19 cellular contexts compared by ENCODE assay signal in genomic region chr22:32480238-32480637, GRCh38. TPM values are rescaled to one million over a fixed set of nuclear protein-coding genes. Genes with fewer than 3 reads are reported as not detected.
DNase-seq lines count a peak whose midpoint lies in the region; ATAC-seq and TF ChIP-seq lines count a peak whose summit lies in the region.
"Had no signal": no experiment of that assay in that cellular context is flagged by ENCODE, and none has a peak within 500 bp of the region (broad histone marks: within the 10 kb centered on the region; RNA-seq: fewer than 3 reads in every experiment).

No MANE protein-coding gene starts in this region.

- intact Hi-C loops in CD8-positive, alpha-beta T cell (cut with DNase I, micrococcal nuclease) = no loop called here
- intact Hi-C loops in sigmoid colon (cut with DNase I) = no loop called here

- peak overlapping the region; percentile 34 for H3K27ac Mint-ChIP-seq in CD8-positive, alpha-beta T cell
- H3K27ac Mint-ChIP-seq in activated T-helper 17 cell treated with anti-CD3 and anti-CD28 coated beads, Interleukin-2, amount 50 U/mL, for 72 hours = peak overlapping the region; percentile 1
- peak overlapping the region; percentile 16 for H3K27ac Mint-ChIP-seq in osteocyte (ENCODE audit: unreplicated experiment)

- no peak for DNase-seq in CD8-positive, alpha-beta T cell
- DNase-seq in GM13976 (ENCODE audit: low spot score) (peak; percentile 35), osteocyte (ENCODE audit: extremely low spot score, unreplicated experiment) (no peak), HPDE6-E6E7 (ENCODE audit: extremely low spot score) (no peak), sigmoid colon (no peak), left lobe of liver (ENCODE audit: low spot score) (no peak)
- DNase-seq: AML-193, cerebellar nuclear complex, DMS 273 treated with DMSO at 0.1 percent for 48 hours, foreskin fibroblast, Kasumi-1, left ventricle myocardium inferior, NCI-H187 treated with DMSO at 0.1 percent for 48 hours, NCI-H510A, testis had no signal

- H3K36me3 Mint-ChIP-seq in CD8-positive, alpha-beta T cell = peaks cover 29% of the 10 kb centered on the region
- H3K36me3 Mint-ChIP-seq in activated T-helper 17 cell treated with anti-CD3 and anti-CD28 coated beads, Interleukin-2, amount 50 U/mL, for 72 hours (ENCODE audit: low read depth) = peaks cover 28% of the 10 kb centered on the region
- H3K36me3 Mint-ChIP-seq in osteocyte (ENCODE audit: unreplicated experiment) = peaks cover 12% of the 10 kb centered on the region

- H3K4me3 Mint-ChIP-seq in CD8-positive, alpha-beta T cell = peak overlapping the region; percentile 42
- H3K4me3 Mint-ChIP-seq in activated T-helper 17 cell treated with anti-CD3 and anti-CD28 coated beads, Interleukin-2, amount 50 U/mL, for 72 hours = peak overlapping the region; percentile 54
- H3K4me3 Mint-ChIP-seq in osteocyte (ENCODE audit: unreplicated experiment) = no peak overlapping the region

- TF ChIP-seq CTCF in CD8-positive, alpha-beta T cell (IDR thresholded peaks at IDR 0.05) = no peak
- TF ChIP-seq CTCF in GM13976 (IDR thresholded peaks at IDR 0.05; ENCODE audit: borderline replicate concordance, control extremely low read depth, extremely low read depth, insufficient read depth, missing control alignments) (no peak), osteocyte (IDR thresholded peaks at IDR 0.05) (no peak), sigmoid colon (IDR thresholded peaks at IDR 0.05) (no peak)

- POLR2A ChIA-PET in CD8-positive, alpha-beta T cell (lab: Charles Lee) = no interaction called here

- H3K9me3 Mint-ChIP-seq in CD8-positive, alpha-beta T cell = no peaks in the 10 kb centered on the region
- no peaks in the 10 kb centered on the region for H3K9me3 Mint-ChIP-seq in activated T-helper 17 cell treated with anti-CD3 and anti-CD28 coated beads, Interleukin-2, amount 50 U/mL, for 72 hours
- H3K9me3 Mint-ChIP-seq in osteocyte (ENCODE audit: unreplicated experiment) = no peaks in the 10 kb centered on the region

- CTCF ChIA-PET in CD8-positive, alpha-beta T cell (lab: Charles Lee) = no interaction called here

- H3K27ac ChIP-seq in CD8-positive, alpha-beta T cell (ENCODE audit: low read depth, low read length) = no peak overlapping the region
- H3K27ac ChIP-seq in sigmoid colon = no peak overlapping the region
- H3K27ac ChIP-seq: left ventricle myocardium inferior, SK-N-MC, testis had no signal

- TF ChIP-seq POLR2A in sigmoid colon (IDR thresholded peaks at IDR 0.05) = no peak

- TF ChIP-seq EP300 in sigmoid colon (IDR thresholded peaks at IDR 0.05) = no peak

- no peaks in the 10 kb centered on the region for H3K27me3 ChIP-seq in CD8-positive, alpha-beta T cell (ENCODE audit: insufficient read depth, low read length)
- H3K27me3 ChIP-seq in sigmoid colon = no peaks in the 10 kb centered on the region
- H3K27me3 ChIP-seq: testis had no signal

- in situ Hi-C loops in GM13976 (cut with MboI; ENCODE audit: low sequenced_read_pairs, unreplicated experiment) = no loop called here

- WGBS in sigmoid colon, 2 donors = 88 to 97% methylated on average over 1 of the region's 1 CpG

- H3K9me3 ChIP-seq in CD8-positive, alpha-beta T cell (ENCODE audit: low read length) = no peaks in the 10 kb centered on the region
- H3K9me3 ChIP-seq in sigmoid colon = no peaks in the 10 kb centered on the region
- H3K9me3 ChIP-seq: left ventricle myocardium inferior, testis had no signal

- no peaks in the 10 kb centered on the region for H3K27me3 Mint-ChIP-seq in CD8-positive, alpha-beta T cell (ENCODE audit: low read depth)
- H3K27me3 Mint-ChIP-seq in activated T-helper 17 cell treated with anti-CD3 and anti-CD28 coated beads, Interleukin-2, amount 50 U/mL, for 72 hours = no peaks in the 10 kb centered on the region
- no peaks in the 10 kb centered on the region for H3K27me3 Mint-ChIP-seq in osteocyte (ENCODE audit: unreplicated experiment)

- peaks cover 39% of the 10 kb centered on the region for H3K4me1 ChIP-seq in CD8-positive, alpha-beta T cell (ENCODE audit: insufficient read depth, low read length)
- H3K4me1 ChIP-seq in sigmoid colon = peaks cover 0 to 53% (median 27%) of the 10 kb centered on the region in 4 donors

- peaks cover 39% of the 10 kb centered on the region for H3K4me1 Mint-ChIP-seq in CD8-positive, alpha-beta T cell (ENCODE audit: low read depth)
- peaks cover 18% of the 10 kb centered on the region for H3K4me1 Mint-ChIP-seq in activated T-helper 17 cell treated with anti-CD3 and anti-CD28 coated beads, Interleukin-2, amount 50 U/mL, for 72 hours
- peaks cover 4% of the 10 kb centered on the region for H3K4me1 Mint-ChIP-seq in osteocyte (ENCODE audit: unreplicated experiment)

- no peak overlapping the region for H3K4me3 ChIP-seq in CD8-positive, alpha-beta T cell (ENCODE audit: low read depth, low read length)
- H3K4me3 ChIP-seq in sigmoid colon = no peak overlapping the region
- H3K4me3 ChIP-seq: left ventricle myocardium inferior, SK-N-MC, smooth muscle cell, testis had no signal

- H3K36me3 ChIP-seq in CD8-positive, alpha-beta T cell (ENCODE audit: insufficient read depth, low read length) = peaks cover 17% of the 10 kb centered on the region
- H3K36me3 ChIP-seq in sigmoid colon = peaks cover 0 to 5% (median 1%) of the 10 kb centered on the region in 4 donors

- ATAC-seq in CD8-positive, alpha-beta T cell = no peak
- ATAC-seq in activated T-helper 17 cell treated with anti-CD3 and anti-CD28 coated beads, Interleukin-2, amount 50 U/mL, for 72 hours (replicated peaks) = peak; percentile 49
- no peak for ATAC-seq in left lobe of liver
- ATAC-seq in HG02763 (IDR thresholded peaks at IDR 0.05; ENCODE audit: unreplicated experiment) = no peak

RNA-seq across cellular contexts. Expression of gene FBXO7, which starts 5.6 kb away (rescaled TPM):
- 100 to 1,000 TPM; 172 to 174 TPM for total RNA-seq in CD8-positive, alpha-beta T cell
- 10 to 100 TPM; 76.4 to 79.8 TPM for total RNA-seq in activated T-helper 17 cell treated with anti-CD3 and anti-CD28 coated beads, Interleukin-2, amount 50 U/mL, for 72 hours
- total RNA-seq in osteocyte (84.7 and 86.9 TPM in 2 replicates), sigmoid colon (10 to 100 TPM; 69.0 to 83.6 (median 81.9) TPM), left lobe of liver (53.2 TPM)
- polyA plus RNA-seq in sigmoid colon = 10 to 100 TPM; 60.6 to 79.8 (median 73.9) TPM

RNA-seq across cellular contexts. Expression of gene BPIFC, which starts 16.0 kb away (rescaled TPM):
- total RNA-seq in CD8-positive, alpha-beta T cell = not detected
- not detected for total RNA-seq in activated T-helper 17 cell treated with anti-CD3 and anti-CD28 coated beads, Interleukin-2, amount 50 U/mL, for 72 hours
- total RNA-seq in osteocyte = not detected in 2 replicates
- total RNA-seq in sigmoid colon = not detected
- not detected for polyA plus RNA-seq in sigmoid colon
- not detected for total RNA-seq in left lobe of liver
- total RNA-seq: left ventricle myocardium inferior had no signal
- polyA plus RNA-seq: smooth muscle cell had no signal
